In the genomic region with DNA sequence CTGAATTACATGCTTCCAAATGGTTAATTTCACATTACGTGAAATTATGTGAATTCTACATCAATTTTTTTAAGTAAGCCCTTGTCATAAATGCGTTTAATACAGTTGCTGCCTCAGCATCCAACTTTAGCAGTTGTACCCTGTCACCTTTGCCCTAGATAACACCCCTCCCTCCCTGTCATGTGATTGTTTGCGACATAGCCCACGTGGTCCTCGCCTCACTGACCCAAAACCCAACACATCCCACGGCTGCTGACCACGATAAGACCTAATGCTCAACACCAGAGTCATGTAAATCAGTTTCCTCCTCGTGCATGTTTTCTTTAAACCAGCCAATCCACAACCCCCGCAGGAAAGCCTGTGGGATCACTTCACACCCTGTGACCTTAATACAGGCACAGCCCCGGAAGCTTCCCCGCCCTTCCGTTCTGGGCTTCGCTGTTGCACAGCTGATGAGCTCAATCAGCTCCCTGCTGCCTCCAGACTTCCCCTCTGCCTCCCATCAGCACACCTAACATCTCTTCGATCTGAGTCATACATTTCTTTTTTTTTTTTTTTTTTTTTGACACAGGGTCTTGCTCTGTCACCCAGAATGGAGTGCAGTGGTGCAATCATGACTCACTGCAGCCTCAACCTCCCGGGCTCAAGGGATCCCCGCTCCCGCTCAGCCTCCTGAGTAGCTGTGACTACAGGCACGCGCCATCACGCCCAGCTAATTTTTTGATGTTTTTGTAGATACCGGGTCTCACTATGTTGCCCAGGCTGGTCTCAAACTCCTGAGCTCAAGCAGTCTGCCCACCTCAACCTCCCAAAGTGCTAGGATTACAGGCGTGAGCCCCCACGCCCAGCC, we compare ENCODE assay signal across 13 cellular contexts. TPM values are rescaled to one million over a fixed set of nuclear protein-coding genes. Genes with fewer than 3 reads are reported as not detected.
DNase-seq lines count a peak whose midpoint lies in the region; ATAC-seq lines count a peak whose summit lies in the region.
"Not testable (repeated sequence)": the region's sequence is repeated elsewhere in the genome, so short reads cannot be mapped to it uniquely, and the experiment has no call there.
"Had no signal": no experiment of that assay in that cellular context is flagged by ENCODE, and none has a peak within 500 bp of the region (broad histone marks: within the 10 kb centered on the region; RNA-seq: fewer than 3 reads in every experiment).

No MANE protein-coding gene starts in this region.

- H3K4me1 Mint-ChIP-seq in activated CD8-positive, alpha-beta T cell treated with anti-CD3 and anti-CD28 coated beads, Interleukin-2, amount 10 ng/mL, durations not matched to agents 7 days and 5 days (ENCODE audit: low read depth); naive thymus-derived CD4-positive, alpha-beta T cell: not testable (repeated sequence)

- H3K4me3 Mint-ChIP-seq in activated CD8-positive, alpha-beta T cell treated with anti-CD3 and anti-CD28 coated beads, Interleukin-2, amount 10 ng/mL, durations not matched to agents 7 days and 5 days; naive thymus-derived CD4-positive, alpha-beta T cell: not testable (repeated sequence)

- H3K27ac ChIP-seq in naive thymus-derived CD4-positive, alpha-beta T cell (ENCODE audit: low read depth, low read length); aorta (ENCODE audit: low read depth in 1 of 2, low read length in 2 of 2): not testable (repeated sequence)

- H3K9me3 ChIP-seq in naive thymus-derived CD4-positive, alpha-beta T cell (ENCODE audit: control insufficient read depth in 2 of 3, low read length in 3 of 3); aorta (ENCODE audit: control insufficient read depth, low read length): not testable (repeated sequence)

- CTCF ChIA-PET in activated CD8-positive, alpha-beta T cell treated with anti-CD3 and anti-CD28 coated beads, Interleukin-2, amount 10 ng/mL, durations not matched to agents 7 days and 5 days (lab: Charles Lee); naive thymus-derived CD4-positive, alpha-beta T cell (lab: Charles Lee): not testable (repeated sequence)

- H3K36me3 Mint-ChIP-seq in activated CD8-positive, alpha-beta T cell treated with anti-CD3 and anti-CD28 coated beads, Interleukin-2, amount 10 ng/mL, durations not matched to agents 7 days and 5 days (ENCODE audit: low read depth); naive thymus-derived CD4-positive, alpha-beta T cell: not testable (repeated sequence)

- POLR2A ChIA-PET in activated CD8-positive, alpha-beta T cell treated with anti-CD3 and anti-CD28 coated beads, Interleukin-2, amount 10 ng/mL, durations not matched to agents 7 days and 5 days (lab: Charles Lee); naive thymus-derived CD4-positive, alpha-beta T cell (lab: Charles Lee): not testable (repeated sequence)

- H3K4me1 ChIP-seq in naive thymus-derived CD4-positive, alpha-beta T cell (ENCODE audit: control insufficient read depth in 2 of 2, insufficient read depth in 2 of 2, low read length in 2 of 2); aorta (ENCODE audit: control insufficient read depth in 1 of 2, insufficient read depth in 2 of 2, low read length in 2 of 2): not testable (repeated sequence)

- H3K9me3 Mint-ChIP-seq in activated CD8-positive, alpha-beta T cell treated with anti-CD3 and anti-CD28 coated beads, Interleukin-2, amount 10 ng/mL, durations not matched to agents 7 days and 5 days (ENCODE audit: insufficient read depth); naive thymus-derived CD4-positive, alpha-beta T cell: not testable (repeated sequence)

- ATAC-seq in GM18511 (IDR thresholded peaks at IDR 0.05; ENCODE audit: unreplicated experiment) = peak; percentile 80
- ATAC-seq in GM21447 (IDR thresholded peaks at IDR 0.05; ENCODE audit: unreplicated experiment) = peak; percentile 81
- ATAC-seq in HG02938 (IDR thresholded peaks at IDR 0.05; ENCODE audit: unreplicated experiment) = peak; percentile 49
- peak; percentile 74 for ATAC-seq in HG03460 (IDR thresholded peaks at IDR 0.05; ENCODE audit: unreplicated experiment)
- peak; percentile 98 for ATAC-seq in activated CD8-positive, alpha-beta T cell treated with anti-CD3 and anti-CD28 coated beads, Interleukin-2, amount 10 ng/mL, durations not matched to agents 7 days and 5 days
- ATAC-seq in Right ventricle myocardium inferior = peak; percentile 80
- peak; percentile 96 for ATAC-seq in naive thymus-derived CD4-positive, alpha-beta T cell
- ATAC-seq in aorta (ENCODE audit: low FRiP score) = peak; percentile 62

- H3K27ac Mint-ChIP-seq in activated CD8-positive, alpha-beta T cell treated with anti-CD3 and anti-CD28 coated beads, Interleukin-2, amount 10 ng/mL, durations not matched to agents 7 days and 5 days; naive thymus-derived CD4-positive, alpha-beta T cell: not testable (repeated sequence)

- no CpG with 5 or more reads among the region's 23 CpGs for WGBS in aorta, 2 donors

- not testable (repeated sequence) for H3K27me3 Mint-ChIP-seq in activated CD8-positive, alpha-beta T cell treated with anti-CD3 and anti-CD28 coated beads, Interleukin-2, amount 10 ng/mL, durations not matched to agents 7 days and 5 days (ENCODE audit: low read depth); naive thymus-derived CD4-positive, alpha-beta T cell

- DNase-seq in activated CD8-positive, alpha-beta T cell treated with anti-CD3 and anti-CD28 coated beads, Interleukin-2, amount 10 ng/mL, durations not matched to agents 7 days and 5 days; Right ventricle myocardium inferior (ENCODE audit: missing footprints); naive thymus-derived CD4-positive, alpha-beta T cell; aorta: not testable (repeated sequence)

- intact Hi-C loops in Right ventricle myocardium inferior (cut with DNase I); naive thymus-derived CD4-positive, alpha-beta T cell (cut with micrococcal nuclease); aorta (cut with DNase I): not testable (repeated sequence)

- H3K36me3 ChIP-seq in naive thymus-derived CD4-positive, alpha-beta T cell (ENCODE audit: control insufficient read depth in 2 of 3, insufficient read depth in 3 of 3, low read length in 3 of 3); aorta (ENCODE audit: control insufficient read depth in 1 of 2, insufficient read depth in 2 of 2, low read length in 1 of 2): not testable (repeated sequence)

- H3K4me3 ChIP-seq in naive thymus-derived CD4-positive, alpha-beta T cell (ENCODE audit: low read length); aorta (ENCODE audit: low read length in 2 of 2): not testable (repeated sequence)

- not testable (repeated sequence) for H3K27me3 ChIP-seq in naive thymus-derived CD4-positive, alpha-beta T cell (ENCODE audit: control insufficient read depth in 2 of 2, insufficient read depth in 2 of 2, low read length in 2 of 2); aorta (ENCODE audit: control insufficient read depth in 1 of 2, insufficient read depth in 2 of 2, low read length in 1 of 2)

RNA-seq across cellular contexts. Expression of gene TEX28, which starts 10.2 kb away (rescaled TPM):
- total RNA-seq in activated CD8-positive, alpha-beta T cell treated with anti-CD3 and anti-CD28 coated beads, Interleukin-2, amount 10 ng/mL, durations not matched to agents 7 days and 5 days = not detected
- total RNA-seq in Right ventricle myocardium inferior (not detected), aorta (not detected)
- not detected for total RNA-seq in naive thymus-derived CD4-positive, alpha-beta T cell
- not detected for polyA plus RNA-seq in naive thymus-derived CD4-positive, alpha-beta T cell
- not detected for polyA plus RNA-seq in aorta
- total RNA-seq: activated CD4-positive, alpha-beta T cell treated with anti-CD3 and anti-CD28 coated beads, Interleukin-2, amount 10 ng/mL, durations not matched to agents 7 days and 5 days; CD4-positive, alpha-beta memory T cell; epithelial cell of proximal tubule; frontal cortex had no signal
- polyA plus RNA-seq: CD4-positive, alpha-beta memory T cell had no signal

RNA-seq across cellular contexts. Expression of gene TKTL1, which starts 10.9 kb away (rescaled TPM):
- 1 to 10 TPM; 1.3 to 1.5 TPM for total RNA-seq in activated CD8-positive, alpha-beta T cell treated with anti-CD3 and anti-CD28 coated beads, Interleukin-2, amount 10 ng/mL, durations not matched to agents 7 days and 5 days
- 13.0 TPM for total RNA-seq in Right ventricle myocardium inferior
- total RNA-seq in naive thymus-derived CD4-positive, alpha-beta T cell = 1 to 10 TPM in 4 of 5 experiments, under 1 TPM in 1; 0.58 to 4.7 (median 3.2) TPM
- polyA plus RNA-seq in naive thymus-derived CD4-positive, alpha-beta T cell = 10 to 100 TPM; 35.7 to 47.7 TPM
- total RNA-seq in aorta = under 1 TPM; 0.23 to 0.24 TPM
- polyA plus RNA-seq in aorta = not detected

RNA-seq across cellular contexts. Expression of gene OPN1MW3, which starts 27.3 kb away (rescaled TPM):
- not detected for total RNA-seq in activated CD8-positive, alpha-beta T cell treated with anti-CD3 and anti-CD28 coated beads, Interleukin-2, amount 10 ng/mL, durations not matched to agents 7 days and 5 days
- not detected for total RNA-seq in Right ventricle myocardium inferior
- total RNA-seq in naive thymus-derived CD4-positive, alpha-beta T cell = not detected
- polyA plus RNA-seq in naive thymus-derived CD4-positive, alpha-beta T cell = not detected
- not detected for total RNA-seq in aorta
- not detected for polyA plus RNA-seq in aorta
- total RNA-seq: activated CD4-positive, alpha-beta T cell treated with anti-CD3 and anti-CD28 coated beads, Interleukin-2, amount 10 ng/mL, durations not matched to agents 7 days and 5 days; CD4-positive, alpha-beta memory T cell; epithelial cell of proximal tubule; frontal cortex; suprapubic skin had no signal
- polyA plus RNA-seq: CD4-positive, alpha-beta memory T cell had no signal
